ENCODE assay signal across 12 cellular contexts in the genomic region with DNA sequence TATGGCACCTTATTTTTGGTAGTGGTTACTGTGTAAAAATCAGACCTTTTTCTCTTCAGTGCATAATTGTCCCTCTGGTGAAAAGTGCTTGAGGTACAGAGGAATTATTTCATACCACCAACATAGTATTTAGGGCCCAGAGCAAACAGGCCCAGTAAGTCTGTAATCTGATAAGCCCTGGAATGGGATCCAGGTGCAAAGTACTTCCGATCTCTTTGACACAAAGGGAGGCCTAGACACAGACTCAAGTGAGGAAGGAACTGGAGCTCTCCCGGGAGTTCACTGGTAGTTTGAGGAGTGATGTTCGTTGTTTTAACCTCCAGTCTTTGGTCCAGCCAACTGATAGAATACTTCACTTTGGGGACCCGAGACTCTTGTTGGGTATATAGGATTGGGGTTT. TPM values are rescaled to one million over a fixed set of nuclear protein-coding genes. Genes with fewer than 3 reads are reported as not detected.
DNase-seq lines count a peak whose midpoint lies in the region; ATAC-seq and TF ChIP-seq lines count a peak whose summit lies in the region.
"Had no signal": no experiment of that assay in that cellular context is flagged by ENCODE, and none has a peak within 500 bp of the region (broad histone marks: within the 10 kb centered on the region; RNA-seq: fewer than 3 reads in every experiment).

No MANE protein-coding gene starts in this region.

- H3K9me3 Mint-ChIP-seq in endodermal cell (peaks cover 11% of the 10 kb centered on the region), osteocyte (ENCODE audit: unreplicated experiment) (no peaks in the 10 kb centered on the region), Calu3 (ENCODE audit: low read depth, unreplicated experiment) (no peaks in the 10 kb centered on the region)

- ATAC-seq in left ventricle myocardium superior: no peak

- TF ChIP-seq CTCF in endodermal cell (conservative IDR thresholded peaks at IDR 0.05) (no peak), osteocyte (IDR thresholded peaks at IDR 0.05) (no peak), Calu3 (IDR thresholded peaks at IDR 0.05; ENCODE audit: unreplicated experiment) (no peak)

- no TSS peak for BruUV-seq in Calu3 (replicated peaks; lab: Mats Ljungman, UMichigan)

- no peaks in the 10 kb centered on the region for H3K36me3 ChIP-seq in endodermal cell (ENCODE audit: control insufficient read depth, insufficient read depth, low read length)
- H3K36me3 ChIP-seq: cardiac muscle cell, heart left ventricle had no signal

- DNase-seq in COLO668 (lab: John Stamatoyannopoulos, UW; ENCODE audit: unreplicated experiment) (peak; percentile 53), KBM-7 (peak; percentile 41), endodermal cell (peak; percentile 34), osteocyte (ENCODE audit: extremely low spot score, unreplicated experiment) (no peak), NCI-H1105 (lab: John Stamatoyannopoulos, UW) (no peak), HK-2 (ENCODE audit: unreplicated experiment) (no peak), Calu3 (no peak), left ventricle myocardium superior (no peak)
- DNase-seq: heart left ventricle, MM.1S, NCI-H2029 had no signal

- H3K27me3 Mint-ChIP-seq in endodermal cell (ENCODE audit: insufficient read depth) (no peaks in the 10 kb centered on the region), osteocyte (ENCODE audit: unreplicated experiment) (no peaks in the 10 kb centered on the region), Calu3 (ENCODE audit: unreplicated experiment) (no peaks in the 10 kb centered on the region)

- H3K27ac Mint-ChIP-seq in endodermal cell (peak overlapping the region; percentile 40), osteocyte (ENCODE audit: unreplicated experiment) (peak overlapping the region; percentile 43), Calu3 (ENCODE audit: unreplicated experiment) (no peak overlapping the region)

- in situ Hi-C loops in KBM-7 (cut with MboI; ENCODE audit: low pct_unique_long_range_greater_than_20kb, low sequenced_read_pairs): no loop called here

- no peaks in the 10 kb centered on the region for H3K9me3 ChIP-seq in endodermal cell (ENCODE audit: control insufficient read depth, low read length)

- intact Hi-C loops in Calu3 (cut with micrococcal nuclease; ENCODE audit: unreplicated experiment) (no loop called here), left ventricle myocardium superior (cut with micrococcal nuclease) (no loop called here)

- H3K4me1 Mint-ChIP-seq in endodermal cell (peaks cover 20% of the 10 kb centered on the region), osteocyte (ENCODE audit: unreplicated experiment) (peaks cover 31% of the 10 kb centered on the region), Calu3 (ENCODE audit: low read depth, unreplicated experiment) (no peaks in the 10 kb centered on the region)

- H3K4me3 Mint-ChIP-seq in endodermal cell: no peak overlapping the region
- no peak overlapping the region for H3K4me3 Mint-ChIP-seq in osteocyte (ENCODE audit: unreplicated experiment)
- H3K4me3 Mint-ChIP-seq in Calu3 (ENCODE audit: low read depth, unreplicated experiment): no peak overlapping the region

- H3K27me3 ChIP-seq in endodermal cell (ENCODE audit: control insufficient read depth, insufficient read depth, low read length, poor library complexity, severe bottlenecking): no peaks in the 10 kb centered on the region
- H3K27me3 ChIP-seq: cardiac muscle cell, heart left ventricle had no signal

- H3K36me3 Mint-ChIP-seq in endodermal cell (ENCODE audit: low read depth) (no peaks in the 10 kb centered on the region), osteocyte (ENCODE audit: unreplicated experiment) (peaks cover 16% of the 10 kb centered on the region), Calu3 (ENCODE audit: insufficient read depth, unreplicated experiment) (no peaks in the 10 kb centered on the region)

- CTCF ChIA-PET in Calu3 (lab: Charles Lee): interaction anchor here (1.0 to 1.5 kb wide), 2 partner anchors 10 to 23 kb away, joined by 3 to 5 read pairs; no protein-coding TSS in a partner anchor

- H3K4me3 ChIP-seq in endodermal cell (ENCODE audit: low read length): no peak overlapping the region
- H3K4me3 ChIP-seq: cardiac muscle cell, heart left ventricle had no signal

- no peak overlapping the region for H3K27ac ChIP-seq in endodermal cell (ENCODE audit: low read depth, low read length)
- H3K27ac ChIP-seq: cardiac muscle cell had no signal

- H3K9ac ChIP-seq in endodermal cell (ENCODE audit: extremely low read depth, low read length, poor library complexity, severe bottlenecking): no peak overlapping the region

- WGBS in endodermal cell (ENCODE audit: insufficient coverage in 1 of 2, insufficient read length in 1 of 2), 2 experiments: 72 to 81% methylated on average over 3 to 4 of the region's 4 CpGs

- peaks cover 8% of the 10 kb centered on the region for H3K4me1 ChIP-seq in endodermal cell (ENCODE audit: control insufficient read depth, insufficient read depth, low read length)

RNA-seq across cellular contexts. Expression of gene RAB31, which starts 57.4 kb away (rescaled TPM):
- 10 to 100 TPM; 11.7 to 20.3 TPM for total RNA-seq in endodermal cell
- 23.6 TPM for polyA plus RNA-seq in endodermal cell (2013, experiment 1 of 2)
- 25.0 TPM for polyA plus RNA-seq in endodermal cell (2013, experiment 2 of 2)
- total RNA-seq in osteocyte: 90.8 and 97.2 TPM in 2 replicates
- total RNA-seq in Calu3 (2022): 1.9 and 2.3 TPM in 2 replicates
- total RNA-seq in left ventricle myocardium superior: 7.6 TPM

Comparison
In these comparisons a context has a peak if more than half of its experiments do, and no peak if none do; other contexts are left out.
1. DNase-seq: peak in COLO668 (single experiment), KBM-7 (single experiment) and endodermal cell (single experiment); none in osteocyte (single experiment), NCI-H1105 (single experiment), HK-2 (single experiment), Calu3 (single experiment) and left ventricle myocardium superior (single experiment).